Comparison of ENCODE assay signal across 23 cellular contexts in the genomic region with DNA sequence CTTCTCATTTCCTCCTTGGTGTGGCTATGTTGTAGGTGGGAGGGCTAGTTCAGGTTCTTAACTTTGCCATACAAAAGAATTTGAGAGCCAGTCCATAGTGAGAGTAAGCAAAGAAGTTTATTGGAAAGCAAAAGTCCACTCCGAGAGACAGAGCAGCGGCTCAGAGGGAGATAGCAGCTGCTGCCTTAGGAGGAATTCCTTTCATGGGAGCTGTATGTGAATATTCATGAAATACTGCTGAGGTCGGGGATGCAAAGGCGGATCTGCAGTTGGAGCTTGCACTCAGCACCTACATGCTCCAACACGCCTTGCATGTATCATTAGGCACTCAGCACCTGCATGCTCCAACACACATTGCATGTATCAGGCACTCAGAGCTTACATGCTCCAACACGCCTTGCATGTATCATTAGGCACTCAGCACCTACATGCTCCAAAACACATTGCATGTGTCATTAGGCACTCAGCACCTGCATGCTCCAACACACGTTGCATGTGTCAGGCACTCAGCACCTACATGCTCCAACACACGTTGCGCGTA. TPM values are rescaled to one million over a fixed set of nuclear protein-coding genes. Genes with fewer than 3 reads are reported as not detected.
"Had no signal": no experiment of that assay in that cellular context is flagged by ENCODE, and none has a peak within 500 bp of the region (broad histone marks: within the 10 kb centered on the region; RNA-seq: fewer than 3 reads in every experiment).

No MANE protein-coding gene starts in this region.

- H3K36me3 Mint-ChIP-seq: activated CD8-positive, alpha-beta memory T cell treated with anti-CD3 and anti-CD28 coated beads, Interleukin-2, amount 10 ng/mL, durations not matched to agents 7 days and 5 days; activated naive CD4-positive, alpha-beta T cell treated with anti-CD3 and anti-CD28 coated beads, Interleukin-2, amount 50 U/mL, for 72 hours; stimulated activated naive B cell treated with anti-CD40 and anti-IgM and Interleukin-4, amounts not matched to agents 10 μg/mL and 1 μg/mL and 100 μg/mL, for 72 hours; T-cell had no signal

- H3K27ac Mint-ChIP-seq: activated CD4-positive, alpha-beta T cell treated with anti-CD3 and anti-CD28 coated beads, Interleukin-2, amount 10 ng/mL, durations not matched to agents 7 days and 5 days; activated CD8-positive, alpha-beta memory T cell treated with anti-CD3 and anti-CD28 coated beads, Interleukin-2, amount 10 ng/mL, durations not matched to agents 7 days and 5 days; activated CD8-positive, alpha-beta T cell treated with anti-CD3 and anti-CD28 coated beads for 36 hours; activated naive CD4-positive, alpha-beta T cell treated with anti-CD3 and anti-CD28 coated beads, Interleukin-2, amount 50 U/mL, for 72 hours; activated T-helper 1 cell treated with anti-CD3 and anti-CD28 coated beads, Interleukin-12 subunit alpha, Interleukin-12 subunit beta, Interleukin-2, Interleukin-4 antibody, amounts not matched to agents 30 ng/mL and 10 ng/mL and 1 ng/mL, durations not matched to agents 14 hours and 24 hours and 36 hours; effector memory CD8-positive, alpha-beta T cell; nephron; stimulated activated naive B cell treated with anti-CD40 and anti-IgM and Interleukin-4, amounts not matched to agents 10 μg/mL and 1 μg/mL and 100 μg/mL, for 72 hours; T-cell; T-helper 2 cell treated with Interferon-gamma antibody and Interleukin-4, amounts not matched to agents 5 μg/mL and 100 μg/mL, for 36 hours had no signal

- H3K9me3 ChIP-seq: left ventricle myocardium inferior, transverse colon, uterus had no signal

- H3K27ac ChIP-seq: brain microvascular endothelial cell, dorsolateral prefrontal cortex, left ventricle myocardium inferior, transverse colon, uterus, VCaP had no signal

- H3K4me2 ChIP-seq: smooth muscle cell had no signal

- H3K27me3 Mint-ChIP-seq: activated CD4-positive, alpha-beta T cell treated with anti-CD3 and anti-CD28 coated beads, Interleukin-2, amount 10 ng/mL, durations not matched to agents 7 days and 5 days; activated CD8-positive, alpha-beta memory T cell treated with anti-CD3 and anti-CD28 coated beads, Interleukin-2, amount 10 ng/mL, durations not matched to agents 7 days and 5 days; activated CD8-positive, alpha-beta T cell treated with anti-CD3 and anti-CD28 coated beads for 36 hours; central memory CD8-positive, alpha-beta T cell; effector memory CD8-positive, alpha-beta T cell; stimulated activated naive B cell treated with anti-CD40 and anti-IgM and Interleukin-4, amounts not matched to agents 10 μg/mL and 1 μg/mL and 100 μg/mL, for 72 hours; T-cell had no signal

- H3K4me1 ChIP-seq: left ventricle myocardium inferior, transverse colon, uterus had no signal

- H3K4me3 ChIP-seq: dorsolateral prefrontal cortex, left ventricle myocardium inferior, smooth muscle cell, transverse colon, uterus had no signal

- H3K36me3 ChIP-seq: brain microvascular endothelial cell, left ventricle myocardium inferior, transverse colon, uterus had no signal

- DNase-seq: activated CD4-positive, alpha-beta T cell treated with anti-CD3 and anti-CD28 coated beads, Interleukin-2, amount 10 ng/mL, durations not matched to agents 7 days and 5 days; activated CD4-positive, CD25-positive, alpha-beta regulatory T cell treated with anti-CD3 and anti-CD28 coated beads, Interleukin-2, amount 50 U/mL, for 72 hours; activated CD8-positive, alpha-beta memory T cell treated with anti-CD3 and anti-CD28 coated beads, Interleukin-2, amount 10 ng/mL, durations not matched to agents 7 days and 5 days; activated CD8-positive, alpha-beta T cell treated with anti-CD3 and anti-CD28 coated beads for 36 hours; activated gamma-delta T cell treated with Interleukin-2 at 50 U/mL for 16 hours; brain microvascular endothelial cell; effector memory CD8-positive, alpha-beta T cell; left ventricle myocardium inferior; stimulated activated CD4-positive, alpha-beta T cell treated with anti-CD3 and anti-CD28 coated beads, Interleukin-15, amount 100 ng/mL, for 24 hours; stimulated activated CD8-positive, alpha-beta memory T cell treated with anti-CD3 and anti-CD28 coated beads, Interleukin-4, amount 100 ng/mL, for 48 hours; stimulated activated naive B cell treated with anti-CD40 and anti-IgM and Interleukin-4, amounts not matched to agents 10 μg/mL and 1 μg/mL and 100 μg/mL, for 72 hours; T-cell; transverse colon; uterus had no signal

- H3K4me3 Mint-ChIP-seq: activated CD4-positive, alpha-beta T cell treated with anti-CD3 and anti-CD28 coated beads, Interleukin-2, amount 10 ng/mL, durations not matched to agents 7 days and 5 days; activated CD8-positive, alpha-beta memory T cell treated with anti-CD3 and anti-CD28 coated beads, Interleukin-2, amount 10 ng/mL, durations not matched to agents 7 days and 5 days; activated CD8-positive, alpha-beta T cell treated with anti-CD3 and anti-CD28 coated beads for 36 hours; activated T-helper 1 cell treated with anti-CD3 and anti-CD28 coated beads, Interleukin-12 subunit alpha, Interleukin-12 subunit beta, Interleukin-2, Interleukin-4 antibody, amounts not matched to agents 30 ng/mL and 10 ng/mL and 1 ng/mL, durations not matched to agents 14 hours and 24 hours and 36 hours; central memory CD8-positive, alpha-beta T cell; effector memory CD8-positive, alpha-beta T cell; nephron; stimulated activated naive B cell treated with anti-CD40 and anti-IgM and Interleukin-4, amounts not matched to agents 10 μg/mL and 1 μg/mL and 100 μg/mL, for 72 hours; T-cell; T-helper 2 cell treated with Interferon-gamma antibody and Interleukin-4, amounts not matched to agents 5 μg/mL and 100 μg/mL, for 36 hours had no signal

- H3K9me3 Mint-ChIP-seq: activated CD8-positive, alpha-beta T cell treated with anti-CD3 and anti-CD28 coated beads for 36 hours; central memory CD8-positive, alpha-beta T cell; nephron had no signal

- H3K4me1 Mint-ChIP-seq: activated CD4-positive, alpha-beta T cell treated with anti-CD3 and anti-CD28 coated beads, Interleukin-2, amount 10 ng/mL, durations not matched to agents 7 days and 5 days; activated CD8-positive, alpha-beta memory T cell treated with anti-CD3 and anti-CD28 coated beads, Interleukin-2, amount 10 ng/mL, durations not matched to agents 7 days and 5 days; central memory CD8-positive, alpha-beta T cell; stimulated activated naive B cell treated with anti-CD40 and anti-IgM and Interleukin-4, amounts not matched to agents 10 μg/mL and 1 μg/mL and 100 μg/mL, for 72 hours; T-cell had no signal

- H3K27me3 ChIP-seq: brain microvascular endothelial cell, dorsolateral prefrontal cortex, transverse colon, uterus had no signal

RNA-seq across cellular contexts. Expression of a gene that starts 54.9 kb away (rescaled TPM):
- total RNA-seq: activated CD4-positive, alpha-beta T cell treated with anti-CD3 and anti-CD28 coated beads, Interleukin-2, amount 10 ng/mL, durations not matched to agents 7 days and 5 days; activated T-helper 1 cell treated with anti-CD3 and anti-CD28 coated beads, Interleukin-12 subunit alpha, Interleukin-12 subunit beta, Interleukin-2, Interleukin-4 antibody, amounts not matched to agents 30 ng/mL and 10 ng/mL and 1 ng/mL, durations not matched to agents 14 hours and 24 hours and 36 hours; transverse colon had no signal
- polyA plus RNA-seq: aorta had no signal
